ENCODE assay signal across 8 cellular contexts in genomic region chr2:218286570-218287459, GRCh38. TPM values are rescaled to one million over a fixed set of nuclear protein-coding genes. Genes with fewer than 3 reads are reported as not detected.
DNase-seq lines count a peak whose midpoint lies in the region; ATAC-seq and TF ChIP-seq lines count a peak whose summit lies in the region.

No MANE protein-coding gene starts in this region.

- intact Hi-C loops in esophagus muscularis mucosa (cut with DNase I) = loop anchor here (10.0 kb wide), 1 partner anchor 278 kb away; the partner anchor contains the start of genes CNOT9 and USP37

- peaks cover 88 to 100% (median 98%) of the 10 kb centered on the region in 4 donors for H3K4me1 ChIP-seq in esophagus muscularis mucosa

- TF ChIP-seq POLR2A in esophagus muscularis mucosa (IDR thresholded peaks at IDR 0.05; ENCODE audit: low read depth) = peak; percentile 36

- H3K4me3 ChIP-seq in esophagus muscularis mucosa = peak overlapping the region; percentile 50 to 63 (median 54)

- H3K36me3 Mint-ChIP-seq in naive B cell = peaks cover 0 to 2% of the 10 kb centered on the region in 2 donors

- TF ChIP-seq CTCF in 22Rv1 (IDR thresholded peaks at IDR 0.05) (no peak), esophagus muscularis mucosa (IDR thresholded peaks at IDR 0.05) (peak in 1 of 3 experiments; percentile 13)

- H3K27me3 ChIP-seq in esophagus muscularis mucosa = no peaks in the 10 kb centered on the region

- WGBS in esophagus muscularis mucosa = 4% methylated on average over 9 of the region's 11 CpGs

- H3K27me3 Mint-ChIP-seq in naive B cell = no peaks in the 10 kb centered on the region

- H3K36me3 ChIP-seq in esophagus muscularis mucosa = peaks cover 0 to 17% (median 9%) of the 10 kb centered on the region in 4 donors

- peaks cover 64 to 89% (median 89%) of the 10 kb centered on the region in 3 donors for H3K4me1 Mint-ChIP-seq in naive B cell

- peak overlapping the region; percentile 90 to 98 (median 92) for H3K4me3 Mint-ChIP-seq in naive B cell

- no peaks in the 10 kb centered on the region for H3K9me3 ChIP-seq in esophagus muscularis mucosa

- TF ChIP-seq EP300 in esophagus muscularis mucosa (IDR thresholded peaks at IDR 0.05) = no peak

- H3K27ac ChIP-seq in 22Rv1 (peak overlapping the region; percentile 94), esophagus muscularis mucosa (replicated peaks in 1 of 4) (peak overlapping the region; percentile 93 to 100 (median 96))

- peak; percentile 92 for DNase-seq in OCI-M2 (lab: John Stamatoyannopoulos, UW; ENCODE audit: unreplicated experiment)
- peak; percentile 78 for DNase-seq in activated T-cell treated with anti-CD3 and anti-CD28 coated beads, Interleukin-2, amount 50 U/mL, for 1 hour
- DNase-seq in esophagus muscularis mucosa (ENCODE audit: extremely low spot score) = peak; percentile 99
- peak; percentile 83 for DNase-seq in naive B cell
- DNase-seq in stimulated activated CD8-positive, alpha-beta memory T cell treated with anti-CD3 and anti-CD28 coated beads, Interleukin-7, amount 100 ng/mL, for 48 hours (ENCODE audit: extremely low read depth in 1 of 2, low read depth in 1 of 2) = peak; percentile 64 to 82

- ATAC-seq in GM18861 (IDR thresholded peaks at IDR 0.05; ENCODE audit: unreplicated experiment) (peak; percentile 46), HG03095 (IDR thresholded peaks at IDR 0.05; ENCODE audit: unreplicated experiment) (peak; percentile 66), naive B cell (ENCODE audit: low read depth in 2 of 2) (peak; percentile 69 to 73)

- H3K9me3 Mint-ChIP-seq in naive B cell = no peaks in the 10 kb centered on the region

- peak overlapping the region; percentile 99 to 100 (median 100) for H3K27ac Mint-ChIP-seq in naive B cell

RNA-seq across cellular contexts. Expression of gene TMBIM1, which starts 5.5 kb away (rescaled TPM):
- 100 to 1,000 TPM; 131 to 238 (median 197) TPM for total RNA-seq in esophagus muscularis mucosa
- 100 to 1,000 TPM in 4 of 6 donors, 10 to 100 TPM in 2; 72.6 to 137 (median 108) TPM for polyA plus RNA-seq in naive B cell (ENCODE audit: low read depth in 6 of 6)

RNA-seq across cellular contexts. Expression of gene PNKD, which starts 16.5 kb away (rescaled TPM):
- total RNA-seq in esophagus muscularis mucosa = 10 to 100 TPM; 40.3 to 74.1 (median 56.5) TPM
- polyA plus RNA-seq in naive B cell (ENCODE audit: low read depth in 6 of 6) = 100 to 1,000 TPM in 5 of 6 donors, 10 to 100 TPM in 1; 99.4 to 143 (median 127) TPM

RNA-seq across cellular contexts. Expression of gene AAMP, which starts 16.9 kb away (rescaled TPM):
- 100 to 1,000 TPM; 104 to 169 (median 144) TPM for total RNA-seq in esophagus muscularis mucosa
- 100 to 1,000 TPM in 2 of 6 donors, 10 to 100 TPM in 4; 80.7 to 109 (median 96.4) TPM for polyA plus RNA-seq in naive B cell (ENCODE audit: low read depth in 6 of 6)

RNA-seq across cellular contexts. Expression of gene GPBAR1, which starts 26.0 kb away (rescaled TPM):
- total RNA-seq in esophagus muscularis mucosa = 1 to 10 TPM in 3 of 4 donors, under 1 TPM in 1; 0.42 to 4.5 (median 3.9) TPM
- 1 to 10 TPM in 1 of 6 donors, under 1 TPM in 4, not detected in 1; 0.18 to 1.8 (median 0.33) TPM for polyA plus RNA-seq in naive B cell (ENCODE audit: low read depth in 6 of 6)

Comparison
In these comparisons a context has a peak if more than half of its experiments do, and no peak if none do; other contexts are left out.
1. Peak in every context shown above with its lines: DNase-seq, ATAC-seq, H3K4me3 ChIP-seq and H3K27ac ChIP-seq.